In genomic region chr9:123522921-123523320, GRCh38 we compare ENCODE assay signal across 17 cellular contexts.
"Had no signal": no experiment of that assay in that cellular context is flagged by ENCODE, and none has a peak within 500 bp of the region (broad histone marks: within the 10 kb centered on the region; RNA-seq: fewer than 3 reads in every experiment).

No MANE protein-coding gene starts in this region.

- H3K9me3 Mint-ChIP-seq: endodermal cell, naive B cell had no signal

- H3K27me3 ChIP-seq: hepatocyte, stomach, transverse colon had no signal

- H3K36me3 Mint-ChIP-seq: naive B cell had no signal

- H3K27me3 Mint-ChIP-seq: naive B cell had no signal

- H3K27ac Mint-ChIP-seq: endodermal cell, naive B cell had no signal

- H3K27ac ChIP-seq: coronary artery, hepatocyte, stomach, thoracic aorta, transverse colon had no signal

- H3K9me3 ChIP-seq: stomach, thoracic aorta, transverse colon had no signal

- H3K36me3 ChIP-seq: stomach, thoracic aorta, transverse colon had no signal

- DNase-seq: effector CD4-positive, alpha-beta T cell; endodermal cell; erythroblast; kidney glomerular epithelial cell; mesendoderm; naive B cell; posterior cingulate gyrus; right cardiac atrium; small intestine; stimulated activated CD4-positive, alpha-beta T cell treated with anti-CD3 and anti-CD28 coated beads, Interleukin-12 subunit alpha, Interleukin-12 subunit beta, amount 100 ng/mL, for 4 hours; stimulated activated naive CD4-positive, alpha-beta T cell; stomach; substantia nigra; transverse colon had no signal

- H3K4me3 Mint-ChIP-seq: endodermal cell, naive B cell had no signal

- H3K4me3 ChIP-seq: coronary artery, hepatocyte, stomach, thoracic aorta, transverse colon had no signal

- H3K4me1 ChIP-seq: stomach, transverse colon had no signal

- H3K4me1 Mint-ChIP-seq: endodermal cell, naive B cell had no signal
